8 cellular contexts compared by ENCODE assay signal in genomic region chr2:7835693-7836680, GRCh38.
A peak's percentile ranks its signal among the peaks of the same experiment; 100 is the strongest.
DNase-seq lines count a peak whose midpoint lies in the region; ATAC-seq, FAIRE-seq and TF ChIP-seq lines count a peak whose summit lies in the region.

No MANE protein-coding gene starts in this region.

- H3K4me1 Mint-ChIP-seq in activated T-helper 1 cell treated with anti-CD3 and anti-CD28 coated beads, Interleukin-12 subunit alpha, Interleukin-12 subunit beta, Interleukin-2, Interleukin-4 antibody, amounts not matched to agents 30 ng/mL and 10 ng/mL and 1 ng/mL, durations not matched to agents 14 hours and 24 hours and 36 hours (ENCODE audit: low read depth): peaks cover 17% of the 10 kb centered on the region

- intact Hi-C loops in activated T-helper 1 cell treated with anti-CD3 and anti-CD28 coated beads, Interleukin-12 subunit alpha, Interleukin-12 subunit beta, Interleukin-2, Interleukin-4 antibody, amounts not matched to agents 30 ng/mL and 10 ng/mL and 1 ng/mL, durations not matched to agents 14 hours and 24 hours and 36 hours (cut with micrococcal nuclease): no loop called here

- peak; percentile 74 for DNase-seq in NCI-H187 treated with DMSO at 0.1 percent for 48 hours (lab: John Stamatoyannopoulos, UW)
- DNase-seq in left kidney (ENCODE audit: low read depth, low spot score): peak; percentile 79
- no peak for DNase-seq in NCI-H1436 (lab: John Stamatoyannopoulos, UW)
- no peak for DNase-seq in WERI-Rb-1
- DNase-seq in activated T-helper 1 cell treated with anti-CD3 and anti-CD28 coated beads, Interleukin-12 subunit alpha, Interleukin-12 subunit beta, Interleukin-2, Interleukin-4 antibody, amounts not matched to agents 30 ng/mL and 10 ng/mL and 1 ng/mL, durations not matched to agents 14 hours and 24 hours and 36 hours (ENCODE audit: low spot score): no peak
- no peak for DNase-seq in H54 (ENCODE audit: insufficient read length, low spot score)

- no peak for FAIRE-seq in H54 (lab: Jason Lieb, UNC)

- H3K27me3 Mint-ChIP-seq in activated T-helper 1 cell treated with anti-CD3 and anti-CD28 coated beads, Interleukin-12 subunit alpha, Interleukin-12 subunit beta, Interleukin-2, Interleukin-4 antibody, amounts not matched to agents 30 ng/mL and 10 ng/mL and 1 ng/mL, durations not matched to agents 14 hours and 24 hours and 36 hours (ENCODE audit: insufficient read depth): peaks cover 3% of the 10 kb centered on the region

- H3K4me3 ChIP-seq in WERI-Rb-1 (ENCODE audit: low read depth, low read length): no peak overlapping the region

- H3K4me3 Mint-ChIP-seq in activated T-helper 1 cell treated with anti-CD3 and anti-CD28 coated beads, Interleukin-12 subunit alpha, Interleukin-12 subunit beta, Interleukin-2, Interleukin-4 antibody, amounts not matched to agents 30 ng/mL and 10 ng/mL and 1 ng/mL, durations not matched to agents 14 hours and 24 hours and 36 hours: no peak overlapping the region

- no peak for TF ChIP-seq POLR2A in H54 (IDR thresholded peaks at IDR 0.05; ENCODE audit: low read depth, low read length)

- no peak for TF ChIP-seq CTCF in WERI-Rb-1 (IDR thresholded peaks at IDR 0.05; ENCODE audit: low read depth, low read length)

- no peaks in the 10 kb centered on the region for H3K9me3 ChIP-seq in WERI-Rb-1 (ENCODE audit: severe bottlenecking)

- peak; percentile 88 for ATAC-seq in GM18519 (IDR thresholded peaks at IDR 0.05; ENCODE audit: low FRiP score, unreplicated experiment)
- ATAC-seq in HG02623 (IDR thresholded peaks at IDR 0.05; ENCODE audit: unreplicated experiment): peak; percentile 95

- peaks cover 4% of the 10 kb centered on the region for H3K36me3 Mint-ChIP-seq in activated T-helper 1 cell treated with anti-CD3 and anti-CD28 coated beads, Interleukin-12 subunit alpha, Interleukin-12 subunit beta, Interleukin-2, Interleukin-4 antibody, amounts not matched to agents 30 ng/mL and 10 ng/mL and 1 ng/mL, durations not matched to agents 14 hours and 24 hours and 36 hours (ENCODE audit: low read depth)

- H3K27ac Mint-ChIP-seq in activated T-helper 1 cell treated with anti-CD3 and anti-CD28 coated beads, Interleukin-12 subunit alpha, Interleukin-12 subunit beta, Interleukin-2, Interleukin-4 antibody, amounts not matched to agents 30 ng/mL and 10 ng/mL and 1 ng/mL, durations not matched to agents 14 hours and 24 hours and 36 hours: no peak overlapping the region

- no peaks in the 10 kb centered on the region for H3K36me3 ChIP-seq in WERI-Rb-1

- H3K9me3 Mint-ChIP-seq in activated T-helper 1 cell treated with anti-CD3 and anti-CD28 coated beads, Interleukin-12 subunit alpha, Interleukin-12 subunit beta, Interleukin-2, Interleukin-4 antibody, amounts not matched to agents 30 ng/mL and 10 ng/mL and 1 ng/mL, durations not matched to agents 14 hours and 24 hours and 36 hours: peaks cover 8% of the 10 kb centered on the region

- no peaks in the 10 kb centered on the region for H3K27me3 ChIP-seq in WERI-Rb-1 (ENCODE audit: insufficient read depth, low read depth, severe bottlenecking)

- H3K27ac ChIP-seq in WERI-Rb-1: no peak overlapping the region

Comparison
In these comparisons a context has a peak if more than half of its experiments do, and no peak if none do; other contexts are left out.
1. DNase-seq: peak in NCI-H187 treated with DMSO at 0.1 percent for 48 hours (single experiment) and left kidney (single experiment); none in NCI-H1436 (single experiment), WERI-Rb-1 (single experiment), activated T-helper 1 cell treated with anti-CD3 and anti-CD28 coated beads, Interleukin-12 subunit alpha, Interleukin-12 subunit beta, Interleukin-2, Interleukin-4 antibody, amounts not matched to agents 30 ng/mL and 10 ng/mL and 1 ng/mL, durations not matched to agents 14 hours and 24 hours and 36 hours (single experiment) and H54 (single experiment).